7 cellular contexts compared by ENCODE assay signal in genomic region chr1:171805395-171806115, GRCh38. TPM values are rescaled to one million over a fixed set of nuclear protein-coding genes. Genes with fewer than 3 reads are reported as not detected.
DNase-seq lines count a peak whose midpoint lies in the region; ATAC-seq and TF ChIP-seq lines count a peak whose summit lies in the region.

No MANE protein-coding gene starts in this region.

- H3K9me3 Mint-ChIP-seq in stimulated activated effector memory CD8-positive, alpha-beta T cell treated with anti-CD3 and anti-CD28 coated beads, Interleukin-12 subunit alpha, Interleukin-12 subunit beta, amount 100 ng/mL, for 72 hours: no peaks in the 10 kb centered on the region

- H3K4me1 Mint-ChIP-seq in stimulated activated effector memory CD8-positive, alpha-beta T cell treated with anti-CD3 and anti-CD28 coated beads, Interleukin-12 subunit alpha, Interleukin-12 subunit beta, amount 100 ng/mL, for 72 hours: peaks cover 20% of the 10 kb centered on the region

- peaks cover under 1% of the 10 kb centered on the region for H3K36me3 Mint-ChIP-seq in stimulated activated effector memory CD8-positive, alpha-beta T cell treated with anti-CD3 and anti-CD28 coated beads, Interleukin-12 subunit alpha, Interleukin-12 subunit beta, amount 100 ng/mL, for 72 hours

- H3K4me3 Mint-ChIP-seq in stimulated activated effector memory CD8-positive, alpha-beta T cell treated with anti-CD3 and anti-CD28 coated beads, Interleukin-12 subunit alpha, Interleukin-12 subunit beta, amount 100 ng/mL, for 72 hours: peak overlapping the region; percentile 9

- DNase-seq in RPMI8226 (peak; percentile 49), T1000 (lab: John Stamatoyannopoulos, UW) (no peak), omental fat pad (ENCODE audit: low spot score) (no peak)
- no peak for DNase-seq in stimulated activated effector memory CD8-positive, alpha-beta T cell treated with anti-CD3 and anti-CD28 coated beads, Interleukin-12 subunit alpha, Interleukin-12 subunit beta, amount 100 ng/mL, for 72 hours (ENCODE audit: low spot score in 2 of 2)

- peak overlapping the region; percentile 18 for H3K27ac Mint-ChIP-seq in stimulated activated effector memory CD8-positive, alpha-beta T cell treated with anti-CD3 and anti-CD28 coated beads, Interleukin-12 subunit alpha, Interleukin-12 subunit beta, amount 100 ng/mL, for 72 hours

- ATAC-seq in GM18909 (IDR thresholded peaks at IDR 0.05; ENCODE audit: poor library complexity, unreplicated experiment): peak; percentile 87
- ATAC-seq in HG02759 (IDR thresholded peaks at IDR 0.05; ENCODE audit: unreplicated experiment): peak; percentile 75
- ATAC-seq in stimulated activated effector memory CD8-positive, alpha-beta T cell treated with anti-CD3 and anti-CD28 coated beads, Interleukin-12 subunit alpha, Interleukin-12 subunit beta, amount 100 ng/mL, for 72 hours: peak; percentile 86
- ATAC-seq in esophagus mucosa: no peak
- no peak for ATAC-seq in omental fat pad (ENCODE audit: low FRiP score)

- TF ChIP-seq CTCF in omental fat pad (IDR thresholded peaks at IDR 0.05): no peak

RNA-seq across cellular contexts. Expression of gene METTL13, which starts 24.1 kb away (rescaled TPM):
- 15.4 TPM for total RNA-seq in esophagus mucosa
- total RNA-seq in omental fat pad: 10 to 100 TPM; 21.3 to 29.2 (median 23.5) TPM

RNA-seq across cellular contexts. Expression of gene DNM3, which starts 35.7 kb away (rescaled TPM):
- total RNA-seq in esophagus mucosa (1.6 TPM), omental fat pad (10 to 100 TPM in 1 of 4 donors, 1 to 10 TPM in 3; 2.9 to 15.8 (median 5.5) TPM)

Comparison
In these comparisons a context has a peak if more than half of its experiments do, and no peak if none do; other contexts are left out.
1. ATAC-seq: peak in GM18909 (single experiment), HG02759 (single experiment) and stimulated activated effector memory CD8-positive, alpha-beta T cell treated with anti-CD3 and anti-CD28 coated beads, Interleukin-12 subunit alpha, Interleukin-12 subunit beta, amount 100 ng/mL, for 72 hours (single experiment); none in esophagus mucosa (single experiment) and omental fat pad (single experiment).